In genomic region chr19:58450836-58451357, GRCh38 we compare ENCODE assay signal across 8 cellular contexts. TPM values are rescaled to one million over a fixed set of nuclear protein-coding genes. Genes with fewer than 3 reads are reported as not detected.
DNase-seq lines count a peak whose midpoint lies in the region; ATAC-seq and TF ChIP-seq lines count a peak whose summit lies in the region.

No MANE protein-coding gene starts in this region.

- no peaks in the 10 kb centered on the region for H3F3A ChIP-seq in GM23248 (ENCODE audit: insufficient read depth)
- H3F3A ChIP-seq in SK-N-SH (replicated peaks; ENCODE audit: insufficient read depth) = no peaks in the 10 kb centered on the region

- H3K9me3 ChIP-seq in GM23248 (ENCODE audit: low read depth) = no peaks in the 10 kb centered on the region
- no peaks in the 10 kb centered on the region; the same call in 1 of the 2 replicates for H3K9me3 ChIP-seq in SK-N-SH
- H3K9me3 ChIP-seq in gastrocnemius medialis = no peaks in the 10 kb centered on the region

- H3K27ac ChIP-seq in C4-2B (peak overlapping the region; percentile 81), GM23248 (no peak overlapping the region), SK-N-SH (ENCODE audit: low read depth in 2 of 2, low read length in 1 of 2) (no peak overlapping the region), foreskin keratinocyte (no peak overlapping the region), gastrocnemius medialis (peak overlapping the region in 2 of 4 donors; percentile 73 to 80)

- CTCF ChIA-PET in SK-N-SH (lab: Yijun Ruan, JAX) = no interaction called here
- CTCF ChIA-PET in GM10248 (lab: Yijun Ruan, JAX) = no interaction called here

- H3K9me2 ChIP-seq in GM23248 (ENCODE audit: insufficient read depth) (no peaks in the 10 kb centered on the region), SK-N-SH (no peaks in the 10 kb centered on the region)

- H3K36me3 ChIP-seq in GM23248 (ENCODE audit: low read depth) = no peaks in the 10 kb centered on the region
- peaks cover 0 to 17% of the 10 kb centered on the region in 2 experiments for H3K36me3 ChIP-seq in SK-N-SH (replicated peaks in 1 of 2; ENCODE audit: control insufficient read depth in 1 of 2, insufficient read depth in 2 of 2, low read length in 1 of 2)
- peaks cover 0 to 10% of the 10 kb centered on the region in 2 donors for H3K36me3 ChIP-seq in gastrocnemius medialis

- WGBS in GM23248 (ENCODE audit: low coverage in 1 of 2, low lambda C conversion rate in 2 of 2, missing lambda C conversion rate in 2 of 2), 2 experiments = 3% methylated on average over 11 of the region's 11 CpGs
- WGBS in SK-N-SH (ENCODE audit: low lambda C conversion rate) = 2% methylated on average over 11 of the region's 11 CpGs

- DNase-seq in GM23248 (peak; percentile 17), SK-N-SH (no peak), foreskin keratinocyte (no peak), gastrocnemius medialis (no peak), GM10248 (ENCODE audit: extremely low spot score) (no peak), LoVo (ENCODE audit: low spot score) (no peak)
- no peak for DNase-seq in stimulated activated CD4-positive, alpha-beta T cell treated with anti-CD3 and anti-CD28 coated beads, Interleukin-2, amount 100 ng/mL, for 48 hours

- no peak for TF ChIP-seq EP300 in SK-N-SH (IDR thresholded peaks at IDR 0.05; ENCODE audit: borderline replicate concordance in 1 of 2, low read depth in 1 of 2, low read length in 1 of 2)

- H3K9ac ChIP-seq in GM23248 (peak overlapping the region; percentile 77), SK-N-SH (peak overlapping the region; percentile 62; the same call in 1 of the 2 replicates)

- H3K79me2 ChIP-seq in GM23248 (ENCODE audit: insufficient read depth) (no peaks in the 10 kb centered on the region; the same call in 1 of the 2 replicates), SK-N-SH (ENCODE audit: insufficient read depth) (no peaks in the 10 kb centered on the region)

- H3K4me2 ChIP-seq in GM23248 (ENCODE audit: unreplicated experiment) (peak overlapping the region; percentile 93), SK-N-SH (peak overlapping the region; percentile 76)

- no peak for TF ChIP-seq POLR2A in gastrocnemius medialis (IDR thresholded peaks at IDR 0.05)

- POLR2A ChIA-PET in SK-N-SH (lab: Yijun Ruan, JAX) = interaction anchor here (0.6 to 1.3 kb wide), 4 partner anchors 11 to 69 kb away, joined by 3 to 6 read pairs (median 3); partner anchors contain the start of genes ZBTB45, ZNF132 and ZNF324
- POLR2A ChIA-PET in GM10248 (lab: Yijun Ruan, JAX) = no interaction called here

- no peak for TF ChIP-seq RAD21 in SK-N-SH (IDR thresholded peaks at IDR 0.05; ENCODE audit: low read length)

- no peaks in the 10 kb centered on the region for H4K20me1 ChIP-seq in GM23248 (ENCODE audit: insufficient read depth)
- no peaks in the 10 kb centered on the region for H4K20me1 ChIP-seq in SK-N-SH (ENCODE audit: insufficient read depth)

- H3K4me1 ChIP-seq in GM23248 (ENCODE audit: insufficient read depth) = no peaks in the 10 kb centered on the region
- H3K4me1 ChIP-seq in SK-N-SH (ENCODE audit: control insufficient read depth in 1 of 2, insufficient read depth in 2 of 2, low read depth in 1 of 2, low read length in 1 of 2) = peaks cover 0 to 7% of the 10 kb centered on the region in 2 experiments; a peak in 1 of 4 replicates
- H3K4me1 ChIP-seq in foreskin keratinocyte = peaks cover 4% of the 10 kb centered on the region
- H3K4me1 ChIP-seq in gastrocnemius medialis = peaks cover 7 to 10% of the 10 kb centered on the region in 2 donors

- peak overlapping the region; percentile 82 for H3K4me3 ChIP-seq in GM23248
- peak overlapping the region; percentile 89 to 90 for H3K4me3 ChIP-seq in SK-N-SH (ENCODE audit: low read depth in 2 of 2, low read length in 1 of 2)
- peak overlapping the region; percentile 83 to 96 (median 88) for H3K4me3 ChIP-seq in gastrocnemius medialis

- H3K27me3 ChIP-seq in GM23248 (replicated peaks; ENCODE audit: insufficient read depth) (no peaks in the 10 kb centered on the region), SK-N-SH (ENCODE audit: insufficient read depth) (no peaks in the 10 kb centered on the region), foreskin keratinocyte (peaks cover 3% of the 10 kb centered on the region), gastrocnemius medialis (peaks cover 0 to 11% (median 3%) of the 10 kb centered on the region in 3 donors)

- ATAC-seq in foreskin keratinocyte = peak; percentile 52
- no peak for ATAC-seq in gastrocnemius medialis

- TF ChIP-seq CTCF in C4-2B (conservative IDR thresholded peaks at IDR 0.05) (no peak), SK-N-SH (IDR thresholded peaks at IDR 0.05) (no peak), foreskin keratinocyte (conservative IDR thresholded peaks at IDR 0.05) (no peak), gastrocnemius medialis (IDR thresholded peaks at IDR 0.05 in 4 of 5, conservative IDR thresholded peaks at IDR 0.05 in 1 of 5) (no peak), GM10248 (IDR thresholded peaks at IDR 0.05; ENCODE audit: control extremely low read depth, extremely low read depth, low read depth, missing control alignments) (no peak)

- H2AFZ ChIP-seq in GM23248 = peak overlapping the region; percentile 97
- peak overlapping the region; percentile 98 for H2AFZ ChIP-seq in SK-N-SH (ENCODE audit: low read depth)

- in situ Hi-C loops in GM23248 (cut with MboI) = no loop called here
- in situ Hi-C loops in gastrocnemius medialis (cut with MboI; ENCODE audit: low sequenced_read_pairs in 4 of 4) = no loop called here

- intact Hi-C loops in gastrocnemius medialis (cut with DNase I; ENCODE audit: low total_unique reads) = loop anchor here (1.0 kb wide), 3 partner anchors 11 to 125 kb away; partner anchors contain the start of genes ZNF132 and ZSCAN22

TF ChIP-seq in SK-N-SH, 30 proteins besides CTCF, POLR2A, EP300 and RAD21:
- TF ChIP-seq EZH2phosphoT487 (IDR thresholded peaks at IDR 0.05; ENCODE audit: borderline replicate concordance, low read depth) (no peak), SMC3 (IDR thresholded peaks at IDR 0.05; ENCODE audit: low read depth, low read length) (no peak), NFIC (IDR thresholded peaks at IDR 0.05; ENCODE audit: borderline replicate concordance) (no peak), NRF1 (IDR thresholded peaks at IDR 0.05; ENCODE audit: low read depth, low read length) (no peak)

RNA-seq across cellular contexts. Expression of gene ZNF324B, which starts 0.5 kb away (rescaled TPM):
- total RNA-seq in GM23248 (2014; rRNA removed; shearing (Covaris generic)) = 10.5 TPM in 2 replicates
- polyA plus RNA-seq in GM23248 (2016; fragmentation: Nextera tagmentation; extraction: Ambion mirVana) (2.1 and 3.0 TPM in 2 replicates), SK-N-SH (2012; rRNA removed) (2.9 and 3.8 TPM in 2 replicates), foreskin keratinocyte (2.2 and 2.4 TPM in 2 replicates)
- polyA plus RNA-seq in SK-N-SH (2012; cell fraction: cytosol; rRNA removed) = 2.1 and 2.8 TPM in 2 replicates
- polyA plus RNA-seq in SK-N-SH (2012; cell fraction: nucleus; rRNA removed) = 5.6 and 6.3 TPM in 2 replicates
- total RNA-seq in foreskin keratinocyte (6.9 and 7.6 TPM in 2 replicates), gastrocnemius medialis (1 to 10 TPM; 3.8 to 7.6 (median 7.0) TPM)

RNA-seq across cellular contexts. Expression of gene ZNF132, which starts 10.9 kb away (rescaled TPM):
- 6.1 and 6.7 TPM in 2 replicates for total RNA-seq in GM23248 (2014; rRNA removed; shearing (Covaris generic))
- polyA plus RNA-seq in GM23248 (2016; fragmentation: Nextera tagmentation; extraction: Ambion mirVana) = 4.5 and 5.8 TPM in 2 replicates
- 1.3 and 1.9 TPM in 2 replicates for polyA plus RNA-seq in SK-N-SH (2012; rRNA removed)
- 0.99 and 1.5 TPM in 2 replicates for polyA plus RNA-seq in SK-N-SH (2012; cell fraction: cytosol; rRNA removed)
- polyA plus RNA-seq in SK-N-SH (2012; cell fraction: nucleus; rRNA removed) = 2.2 and 3.1 TPM in 2 replicates
- 5.6 and 5.8 TPM in 2 replicates for total RNA-seq in foreskin keratinocyte
- polyA plus RNA-seq in foreskin keratinocyte = 1.4 and 1.7 TPM in 2 replicates
- 1 to 10 TPM; 1.8 to 2.7 (median 2.4) TPM for total RNA-seq in gastrocnemius medialis

RNA-seq across cellular contexts. Expression of gene ZNF324, which starts 16.0 kb away (rescaled TPM):
- total RNA-seq in GM23248 (2014; rRNA removed; shearing (Covaris generic)) = 16.3 and 19.1 TPM in 2 replicates
- polyA plus RNA-seq in GM23248 (2016; fragmentation: Nextera tagmentation; extraction: Ambion mirVana) = 5.5 and 6.3 TPM in 2 replicates
- 5.6 and 6.0 TPM in 2 replicates for polyA plus RNA-seq in SK-N-SH (2012; rRNA removed)
- 2.2 and 3.8 TPM in 2 replicates for polyA plus RNA-seq in SK-N-SH (2012; cell fraction: cytosol; rRNA removed)
- polyA plus RNA-seq in SK-N-SH (2012; cell fraction: nucleus; rRNA removed) = 11.5 and 12.0 TPM in 2 replicates
- total RNA-seq in foreskin keratinocyte = 8.7 and 9.3 TPM in 2 replicates
- polyA plus RNA-seq in foreskin keratinocyte = 4.8 and 5.2 TPM in 2 replicates
- 10 to 100 TPM in 3 of 4 donors, 1 to 10 TPM in 1; 8.1 to 11.4 (median 11.3) TPM for total RNA-seq in gastrocnemius medialis

RNA-seq across cellular contexts. Expression of gene ZNF446, which starts 25.3 kb away (rescaled TPM):
- total RNA-seq in GM23248 (2014; rRNA removed; shearing (Covaris generic)) = 17.8 and 18.0 TPM in 2 replicates
- polyA plus RNA-seq in GM23248 (2016; fragmentation: Nextera tagmentation; extraction: Ambion mirVana) (5.8 and 6.4 TPM in 2 replicates), SK-N-SH (2012; rRNA removed) (6.9 and 7.0 TPM in 2 replicates), foreskin keratinocyte (4.9 and 5.6 TPM in 2 replicates)
- 2.3 and 4.2 TPM in 2 replicates for polyA plus RNA-seq in SK-N-SH (2012; cell fraction: cytosol; rRNA removed)
- polyA plus RNA-seq in SK-N-SH (2012; cell fraction: nucleus; rRNA removed) = 22.6 and 27.0 TPM in 2 replicates
- total RNA-seq in foreskin keratinocyte (5.1 and 5.7 TPM in 2 replicates), gastrocnemius medialis (10 to 100 TPM in 1 of 4 donors, 1 to 10 TPM in 3; 7.5 to 13.1 (median 8.9) TPM)

RNA-seq across cellular contexts. Expression of gene ZNF584, which starts 42.4 kb away (rescaled TPM):
- total RNA-seq in GM23248 (2014; rRNA removed; shearing (Covaris generic)) = 8.5 and 14.6 TPM in 2 replicates
- polyA plus RNA-seq in GM23248 (2016; fragmentation: Nextera tagmentation; extraction: Ambion mirVana) (12.7 and 14.0 TPM in 2 replicates), SK-N-SH (2012; rRNA removed) (9.4 and 12.0 TPM in 2 replicates), foreskin keratinocyte (7.7 and 8.9 TPM in 2 replicates)
- polyA plus RNA-seq in SK-N-SH (2012; cell fraction: cytosol; rRNA removed) = 7.7 and 9.6 TPM in 2 replicates
- 10.1 and 12.1 TPM in 2 replicates for polyA plus RNA-seq in SK-N-SH (2012; cell fraction: nucleus; rRNA removed)
- total RNA-seq in foreskin keratinocyte (14.5 and 15.5 TPM in 2 replicates), gastrocnemius medialis (10 to 100 TPM in 2 of 4 donors, 1 to 10 TPM in 2; 8.5 to 21.4 (median 10.2) TPM)
